Comparison of ENCODE assay signal across 28 cellular contexts in genomic region chr2:20994130-20994529, GRCh38. TPM values are rescaled to one million over a fixed set of nuclear protein-coding genes. Genes with fewer than 3 reads are reported as not detected.
DNase-seq lines count a peak whose midpoint lies in the region; ATAC-seq, FAIRE-seq and TF ChIP-seq lines count a peak whose summit lies in the region.
"Had no signal": no experiment of that assay in that cellular context is flagged by ENCODE, and none has a peak within 500 bp of the region (broad histone marks: within the 10 kb centered on the region; RNA-seq: fewer than 3 reads in every experiment).

No MANE protein-coding gene starts in this region.

- H3K9me3 Mint-ChIP-seq in activated CD4-positive, alpha-beta memory T cell treated with anti-CD3 and anti-CD28 coated beads for 36 hours = no peaks in the 10 kb centered on the region
- H3K9me3 Mint-ChIP-seq: stimulated activated naive CD8-positive, alpha-beta T cell treated with anti-CD3 and anti-CD28 coated beads, Interleukin-15, amount 100 ng/mL, for 72 hours had no signal

- no peak for TF ChIP-seq EP300 in esophagus muscularis mucosa (IDR thresholded peaks at IDR 0.05)

- H3K27ac Mint-ChIP-seq in activated CD4-positive, alpha-beta memory T cell treated with anti-CD3 and anti-CD28 coated beads for 36 hours = no peak overlapping the region
- H3K27ac Mint-ChIP-seq: stimulated activated naive CD8-positive, alpha-beta T cell treated with anti-CD3 and anti-CD28 coated beads, Interleukin-15, amount 100 ng/mL, for 72 hours had no signal

- intact Hi-C loops in esophagus muscularis mucosa (cut with DNase I) (no loop called here), body of pancreas (cut with DNase I) (no loop called here)
- intact Hi-C loops in activated CD4-positive, alpha-beta memory T cell treated with anti-CD3 and anti-CD28 coated beads for 36 hours (cut with micrococcal nuclease) = no loop called here

- H3K36me3 ChIP-seq in esophagus muscularis mucosa = no peaks in the 10 kb centered on the region
- H3K36me3 ChIP-seq in body of pancreas (replicated peaks in 1 of 2; ENCODE audit: insufficient read depth in 1 of 2, low read depth in 2 of 2) = no peaks in the 10 kb centered on the region
- H3K36me3 ChIP-seq in small intestine (ENCODE audit: control insufficient read depth in 2 of 2, insufficient read depth in 2 of 2, low read length in 2 of 2) = no peaks in the 10 kb centered on the region
- H3K36me3 ChIP-seq: breast epithelium, esophagus squamous epithelium, gastrocnemius medialis, SJCRH30, tibial nerve had no signal

- CTCF ChIA-PET in activated CD4-positive, alpha-beta memory T cell treated with anti-CD3 and anti-CD28 coated beads for 36 hours (lab: Charles Lee) = no interaction called here

- TF ChIP-seq CTCF in esophagus muscularis mucosa (IDR thresholded peaks at IDR 0.05) (no peak), body of pancreas (IDR thresholded peaks at IDR 0.05) (no peak)

- no peaks in the 10 kb centered on the region for H3K27me3 ChIP-seq in esophagus muscularis mucosa
- no peaks in the 10 kb centered on the region for H3K27me3 ChIP-seq in body of pancreas
- H3K27me3 ChIP-seq in small intestine (ENCODE audit: control insufficient read depth in 2 of 2, insufficient read depth in 2 of 2, low read length in 2 of 2) = no peaks in the 10 kb centered on the region
- H3K27me3 ChIP-seq: breast epithelium, gastrocnemius medialis, tibial nerve had no signal

- TF ChIP-seq POLR2A in esophagus muscularis mucosa (IDR thresholded peaks at IDR 0.05; ENCODE audit: low read depth) (no peak), body of pancreas (IDR thresholded peaks at IDR 0.05) (no peak)

- no peaks in the 10 kb centered on the region for H3K36me3 Mint-ChIP-seq in activated CD4-positive, alpha-beta memory T cell treated with anti-CD3 and anti-CD28 coated beads for 36 hours

- FAIRE-seq in small intestine (lab: Jason Lieb, UNC) = no peak
- FAIRE-seq: islet of Langerhans, TTC549 had no signal

- H3K4me3 ChIP-seq in esophagus muscularis mucosa = no peak overlapping the region
- H3K4me3 ChIP-seq in body of pancreas = no peak overlapping the region
- no peak overlapping the region for H3K4me3 ChIP-seq in small intestine (ENCODE audit: low read depth in 1 of 2, low read length in 2 of 2)
- H3K4me3 ChIP-seq: breast epithelium, coronary artery, esophagus squamous epithelium, gastrocnemius medialis, SJCRH30, tibial nerve had no signal

- no peaks in the 10 kb centered on the region for H3K4me1 Mint-ChIP-seq in activated CD4-positive, alpha-beta memory T cell treated with anti-CD3 and anti-CD28 coated beads for 36 hours (ENCODE audit: low read depth)
- H3K4me1 Mint-ChIP-seq: stimulated activated naive CD8-positive, alpha-beta T cell treated with anti-CD3 and anti-CD28 coated beads, Interleukin-15, amount 100 ng/mL, for 72 hours had no signal

- 89% methylated on average over 5 of the region's 5 CpGs for WGBS in esophagus muscularis mucosa
- 55 to 70% methylated on average over 5 of the region's 5 CpGs for WGBS in body of pancreas, 2 donors
- 64 to 75% (median 65%) methylated on average over 5 of the region's 5 CpGs for WGBS in small intestine, 3 donors

- H3K4me1 ChIP-seq in esophagus muscularis mucosa = peaks cover 0 to 51% (median 46%) of the 10 kb centered on the region in 4 donors
- H3K4me1 ChIP-seq in body of pancreas = no peaks in the 10 kb centered on the region
- no peaks in the 10 kb centered on the region for H3K4me1 ChIP-seq in small intestine (ENCODE audit: control insufficient read depth in 2 of 2, insufficient read depth in 1 of 2, low read depth in 1 of 2, low read length in 1 of 2)
- H3K4me1 ChIP-seq: breast epithelium, gastrocnemius medialis, SJCRH30 had no signal

- POLR2A ChIA-PET in activated CD4-positive, alpha-beta memory T cell treated with anti-CD3 and anti-CD28 coated beads for 36 hours (lab: Charles Lee) = no interaction called here

- H3K4me3 Mint-ChIP-seq in activated CD4-positive, alpha-beta memory T cell treated with anti-CD3 and anti-CD28 coated beads for 36 hours = no peak overlapping the region
- H3K4me3 Mint-ChIP-seq: stimulated activated naive CD8-positive, alpha-beta T cell treated with anti-CD3 and anti-CD28 coated beads, Interleukin-15, amount 100 ng/mL, for 72 hours had no signal

- H3K27me3 Mint-ChIP-seq in activated CD4-positive, alpha-beta memory T cell treated with anti-CD3 and anti-CD28 coated beads for 36 hours = no peaks in the 10 kb centered on the region
- H3K27me3 Mint-ChIP-seq: stimulated activated naive CD8-positive, alpha-beta T cell treated with anti-CD3 and anti-CD28 coated beads, Interleukin-15, amount 100 ng/mL, for 72 hours had no signal

- peak; percentile 42 for ATAC-seq in GM18867 (IDR thresholded peaks at IDR 0.05; ENCODE audit: unreplicated experiment)
- ATAC-seq in HG03039 (IDR thresholded peaks at IDR 0.05; ENCODE audit: unreplicated experiment) = peak; percentile 55
- no peak for ATAC-seq in body of pancreas
- ATAC-seq: gastrocnemius medialis; HCT116; sciatic nerve; stimulated activated naive CD8-positive, alpha-beta T cell treated with anti-CD3 and anti-CD28 coated beads, Interleukin-15, amount 100 ng/mL, for 72 hours had no signal

- H3K27ac ChIP-seq in esophagus muscularis mucosa (replicated peaks in 1 of 4) = peak overlapping the region; percentile 2 to 74 (median 58)
- H3K27ac ChIP-seq in body of pancreas = no peak overlapping the region
- no peak overlapping the region for H3K27ac ChIP-seq in small intestine (ENCODE audit: low read depth in 1 of 2, low read length in 1 of 2)
- H3K27ac ChIP-seq: breast epithelium, coronary artery, gastrocnemius medialis, SJCRH30, tibial nerve had no signal

- DNase-seq in esophagus muscularis mucosa (ENCODE audit: extremely low spot score) = no peak
- peak; percentile 2 for DNase-seq in renal cortical epithelial cell (ENCODE audit: low read depth)
- no peak for DNase-seq in activated CD4-positive, alpha-beta memory T cell treated with anti-CD3 and anti-CD28 coated beads for 36 hours
- DNase-seq in body of pancreas = no peak
- DNase-seq in small intestine = no peak
- DNase-seq: activated CD4-positive, CD25-positive, alpha-beta regulatory T cell treated with anti-CD3 and anti-CD28 coated beads, Interleukin-2, amount 50 U/mL, for 72 hours; activated CD8-positive, alpha-beta memory T cell treated with anti-CD3 and anti-CD28 coated beads for 24 hours; activated gamma-delta T cell treated with Interleukin-2 at 50 U/mL for 16 hours; activated T-cell treated with anti-CD3 and anti-CD28 coated beads, Interleukin-2, amount 50 U/mL, for 1 hour; esophagus squamous epithelium; gastrocnemius medialis; Karpas-422; MV-4-11; NCI-H187; posterior cingulate gyrus; SJCRH30; stimulated activated naive CD8-positive, alpha-beta T cell treated with anti-CD3 and anti-CD28 coated beads, Interleukin-15, amount 100 ng/mL, for 72 hours; T-helper 1 cell had no signal

- no peaks in the 10 kb centered on the region for H3K9me3 ChIP-seq in esophagus muscularis mucosa
- H3K9me3 ChIP-seq in body of pancreas = no peaks in the 10 kb centered on the region
- H3K9me3 ChIP-seq in small intestine (ENCODE audit: control insufficient read depth, low read depth) = no peaks in the 10 kb centered on the region
- H3K9me3 ChIP-seq: breast epithelium, esophagus squamous epithelium, gastrocnemius medialis, SJCRH30, tibial nerve had no signal

RNA-seq across cellular contexts. Expression of gene APOB, which starts 49.7 kb away (rescaled TPM):
- 1 to 10 TPM in 3 of 4 donors, under 1 TPM in 1; 0.83 to 4.4 (median 2.0) TPM for total RNA-seq in esophagus muscularis mucosa
- 0.50 TPM in 1 of 2 replicates, not detected in the other for total RNA-seq in renal cortical epithelial cell
- total RNA-seq in activated CD4-positive, alpha-beta memory T cell treated with anti-CD3 and anti-CD28 coated beads for 36 hours = not detected
- total RNA-seq in body of pancreas = under 1 TPM; 0.66 to 0.78 TPM
- 100 to 1,000 TPM in 2 of 3 donors, 10 to 100 TPM in 1; 14.1 to 140 (median 136) TPM for polyA plus RNA-seq in small intestine
- polyA plus RNA-seq: neural cell had no signal

Comparison
In these comparisons a context has a peak if more than half of its experiments do, and no peak if none do; other contexts are left out.
1. H3K27ac ChIP-seq: peak in esophagus muscularis mucosa (4 of 4); none in body of pancreas (0 of 4) and small intestine (0 of 2).